ENCODE assay signal across 17 cellular contexts in genomic region chr18:32135595-32135994, GRCh38. TPM values are rescaled to one million over a fixed set of nuclear protein-coding genes. Genes with fewer than 3 reads are reported as not detected.
DNase-seq lines count a peak whose midpoint lies in the region; ATAC-seq and TF ChIP-seq lines count a peak whose summit lies in the region.
"Had no signal": no experiment of that assay in that cellular context is flagged by ENCODE, and none has a peak within 500 bp of the region (broad histone marks: within the 10 kb centered on the region; RNA-seq: fewer than 3 reads in every experiment).

No MANE protein-coding gene starts in this region.

- H3K9me3 Mint-ChIP-seq in CD4-positive, CD25-positive, alpha-beta regulatory T cell = peaks cover 0 to 1% (median 0%) of the 10 kb centered on the region in 7 donors
- H3K9me3 Mint-ChIP-seq in CD4-positive, alpha-beta T cell = no peaks in the 10 kb centered on the region
- H3K9me3 Mint-ChIP-seq in activated B cell treated with CpG ODN at 0.5 μM for 24 hours = no peaks in the 10 kb centered on the region
- H3K9me3 Mint-ChIP-seq in activated CD4-positive, alpha-beta memory T cell treated with anti-CD3 and anti-CD28 coated beads, Interleukin-2, amount 10 ng/mL, durations not matched to agents 7 days and 5 days = no peaks in the 10 kb centered on the region

- peaks cover 9 to 16% (median 12%) of the 10 kb centered on the region in 4 donors for H3K4me1 Mint-ChIP-seq in CD4-positive, CD25-positive, alpha-beta regulatory T cell
- H3K4me1 Mint-ChIP-seq in CD4-positive, alpha-beta T cell (ENCODE audit: low read depth) = peaks cover 18% of the 10 kb centered on the region
- H3K4me1 Mint-ChIP-seq in activated B cell treated with CpG ODN at 0.5 μM for 24 hours = no peaks in the 10 kb centered on the region
- peaks cover 3% of the 10 kb centered on the region for H3K4me1 Mint-ChIP-seq in activated CD4-positive, alpha-beta memory T cell treated with anti-CD3 and anti-CD28 coated beads, Interleukin-2, amount 10 ng/mL, durations not matched to agents 7 days and 5 days
- H3K4me1 Mint-ChIP-seq: CD14-positive monocyte, GM23338 had no signal

- no peak overlapping the region for H3K27ac ChIP-seq in CD4-positive, CD25-positive, alpha-beta regulatory T cell (ENCODE audit: insufficient read depth, low read length, poor library complexity, severe bottlenecking)
- no peak overlapping the region for H3K27ac ChIP-seq in CD4-positive, alpha-beta T cell (ENCODE audit: low read depth, low read length)
- H3K27ac ChIP-seq: A549 had no signal

- H3K27me3 Mint-ChIP-seq in CD4-positive, CD25-positive, alpha-beta regulatory T cell = no peaks in the 10 kb centered on the region
- H3K27me3 Mint-ChIP-seq in CD4-positive, alpha-beta T cell = no peaks in the 10 kb centered on the region
- no peaks in the 10 kb centered on the region for H3K27me3 Mint-ChIP-seq in activated B cell treated with CpG ODN at 0.5 μM for 24 hours
- H3K27me3 Mint-ChIP-seq in activated CD4-positive, alpha-beta memory T cell treated with anti-CD3 and anti-CD28 coated beads, Interleukin-2, amount 10 ng/mL, durations not matched to agents 7 days and 5 days = no peaks in the 10 kb centered on the region

- H3K36me3 Mint-ChIP-seq in CD4-positive, CD25-positive, alpha-beta regulatory T cell = peaks cover 4% of the 10 kb centered on the region
- H3K36me3 Mint-ChIP-seq in CD4-positive, alpha-beta T cell (ENCODE audit: low read depth) = peaks cover 43% of the 10 kb centered on the region
- peaks cover 28% of the 10 kb centered on the region for H3K36me3 Mint-ChIP-seq in activated B cell treated with CpG ODN at 0.5 μM for 24 hours (ENCODE audit: low read depth)
- peaks cover 14% of the 10 kb centered on the region for H3K36me3 Mint-ChIP-seq in activated CD4-positive, alpha-beta memory T cell treated with anti-CD3 and anti-CD28 coated beads, Interleukin-2, amount 10 ng/mL, durations not matched to agents 7 days and 5 days (ENCODE audit: low read depth)

- peak overlapping the region in 2 of 3 donors; percentile 31 for H3K27ac Mint-ChIP-seq in CD4-positive, CD25-positive, alpha-beta regulatory T cell
- peak overlapping the region; percentile 19 for H3K27ac Mint-ChIP-seq in CD4-positive, alpha-beta T cell
- H3K27ac Mint-ChIP-seq in activated B cell treated with CpG ODN at 0.5 μM for 24 hours = peak overlapping the region; percentile 18
- H3K27ac Mint-ChIP-seq in activated CD4-positive, alpha-beta memory T cell treated with anti-CD3 and anti-CD28 coated beads, Interleukin-2, amount 10 ng/mL, durations not matched to agents 7 days and 5 days = no peak overlapping the region
- H3K27ac Mint-ChIP-seq: CD14-positive monocyte, GM23338 had no signal

- intact Hi-C loops in CD4-positive, alpha-beta T cell (cut with DNase I, micrococcal nuclease) = no loop called here
- intact Hi-C loops in activated B cell treated with CpG ODN at 0.5 μM for 24 hours (cut with micrococcal nuclease) = no loop called here
- intact Hi-C loops in mucosa of descending colon (cut with DNase I, micrococcal nuclease) = no loop called here

- no peaks in the 10 kb centered on the region for H3K9me3 ChIP-seq in CD4-positive, CD25-positive, alpha-beta regulatory T cell (ENCODE audit: control insufficient read depth in 2 of 2, low read length in 2 of 2)
- no peaks in the 10 kb centered on the region for H3K9me3 ChIP-seq in CD4-positive, alpha-beta T cell (ENCODE audit: control insufficient read depth, low read length)
- H3K9me3 ChIP-seq in mucosa of descending colon = no peaks in the 10 kb centered on the region
- H3K9me3 ChIP-seq: A549 had no signal

- peaks cover 12% of the 10 kb centered on the region for H3K36me3 ChIP-seq in CD4-positive, CD25-positive, alpha-beta regulatory T cell (ENCODE audit: control insufficient read depth, insufficient read depth, low read length)
- H3K36me3 ChIP-seq in mucosa of descending colon (ENCODE audit: low read depth) = no peaks in the 10 kb centered on the region

- CTCF ChIA-PET in CD4-positive, alpha-beta T cell (lab: Charles Lee) = interaction anchor here (0.8 kb wide), 1 partner anchor 78 kb away, joined by 3 read pairs; no protein-coding TSS in a partner anchor
- CTCF ChIA-PET in activated B cell treated with CpG ODN at 0.5 μM for 24 hours (lab: Charles Lee) = no interaction called here
- CTCF ChIA-PET in activated CD4-positive, alpha-beta memory T cell treated with anti-CD3 and anti-CD28 coated beads, Interleukin-2, amount 10 ng/mL, durations not matched to agents 7 days and 5 days (lab: Charles Lee) = interaction anchor here (0.6 to 0.8 kb wide), 3 partner anchors 10 to 22 kb away, joined by 3 to 6 read pairs (median 4); no protein-coding TSS in a partner anchor

- TF ChIP-seq CTCF in CD4-positive, alpha-beta T cell (IDR thresholded peaks at IDR 0.05) = no peak
- no peak for TF ChIP-seq CTCF in activated B cell treated with CpG ODN at 0.5 μM for 24 hours (IDR thresholded peaks at IDR 0.05)
- TF ChIP-seq CTCF in mucosa of descending colon (IDR thresholded peaks at IDR 0.05) = no peak

- no peak for ATAC-seq in CD4-positive, CD25-positive, alpha-beta regulatory T cell (ENCODE audit: low read depth in 2 of 2)
- no peak for ATAC-seq in CD4-positive, alpha-beta T cell (ENCODE audit: poor library complexity)
- ATAC-seq in activated B cell treated with CpG ODN at 0.5 μM for 24 hours (ENCODE audit: low read depth) = no peak
- ATAC-seq in mucosa of descending colon = peak; percentile 83
- ATAC-seq: A549, GM23338 had no signal

- POLR2A ChIA-PET in CD4-positive, alpha-beta T cell (lab: Charles Lee) = interaction anchor here (1.5 kb wide), 1 partner anchor 192 kb away, joined by 3 read pairs; the partner anchor contains the start of gene TRAPPC8
- POLR2A ChIA-PET in activated B cell treated with CpG ODN at 0.5 μM for 24 hours (lab: Charles Lee) = no interaction called here
- POLR2A ChIA-PET in activated CD4-positive, alpha-beta memory T cell treated with anti-CD3 and anti-CD28 coated beads, Interleukin-2, amount 10 ng/mL, durations not matched to agents 7 days and 5 days (lab: Charles Lee) = no interaction called here

- no peak for DNase-seq in CD4-positive, CD25-positive, alpha-beta regulatory T cell
- no peak for DNase-seq in CD4-positive, alpha-beta T cell
- DNase-seq in activated B cell treated with CpG ODN at 0.5 μM for 24 hours = no peak
- DNase-seq in mucosa of descending colon = no peak
- no peak for DNase-seq in foreskin melanocyte
- no peak for DNase-seq in inferior parietal cortex (ENCODE audit: extremely low spot score)
- DNase-seq in activated CD4-positive, alpha-beta memory T cell treated with anti-CD3 and anti-CD28 coated beads, Interleukin-2, amount 10 ng/mL, durations not matched to agents 7 days and 5 days = no peak
- no peak for DNase-seq in SHP77 treated with DMSO at 0.1 percent for 48 hours (lab: John Stamatoyannopoulos, UW)
- DNase-seq: DMS 273 treated with DMSO at 0.1 percent for 48 hours, DMS79 treated with DMSO at 0.1 percent for 48 hours, EL, H7 had no signal

- H3K4me3 ChIP-seq in CD4-positive, CD25-positive, alpha-beta regulatory T cell (ENCODE audit: low read depth, low read length) = no peak overlapping the region
- no peak overlapping the region for H3K4me3 ChIP-seq in mucosa of descending colon
- H3K4me3 ChIP-seq: A549, GM23338 had no signal

- no peaks in the 10 kb centered on the region for H3K27me3 ChIP-seq in CD4-positive, CD25-positive, alpha-beta regulatory T cell (ENCODE audit: control insufficient read depth, insufficient read depth, low read length)
- no peaks in the 10 kb centered on the region for H3K27me3 ChIP-seq in CD4-positive, alpha-beta T cell (ENCODE audit: control insufficient read depth, insufficient read depth, low read length)

- no peaks in the 10 kb centered on the region for H3K4me1 ChIP-seq in CD4-positive, CD25-positive, alpha-beta regulatory T cell (ENCODE audit: control insufficient read depth, insufficient read depth, low read length, poor library complexity, severe bottlenecking)
- no peaks in the 10 kb centered on the region for H3K4me1 ChIP-seq in mucosa of descending colon (ENCODE audit: low read depth)
- H3K4me1 ChIP-seq: A549 had no signal

- no peak overlapping the region for H3K4me3 Mint-ChIP-seq in CD4-positive, CD25-positive, alpha-beta regulatory T cell
- no peak overlapping the region for H3K4me3 Mint-ChIP-seq in CD4-positive, alpha-beta T cell
- H3K4me3 Mint-ChIP-seq in activated B cell treated with CpG ODN at 0.5 μM for 24 hours = no peak overlapping the region
- H3K4me3 Mint-ChIP-seq in activated CD4-positive, alpha-beta memory T cell treated with anti-CD3 and anti-CD28 coated beads, Interleukin-2, amount 10 ng/mL, durations not matched to agents 7 days and 5 days = no peak overlapping the region
- H3K4me3 Mint-ChIP-seq: CD14-positive monocyte, GM23338 had no signal

RNA-seq across cellular contexts. Expression of gene RNF138, which starts 43.9 kb away (rescaled TPM):
- total RNA-seq in CD4-positive, CD25-positive, alpha-beta regulatory T cell = 94.8 TPM
- 10 to 100 TPM; 62.1 to 92.9 (median 86.2) TPM for polyA plus RNA-seq in CD4-positive, CD25-positive, alpha-beta regulatory T cell
- 100 to 1,000 TPM; 177 to 184 TPM for total RNA-seq in CD4-positive, alpha-beta T cell
- total RNA-seq in activated B cell treated with CpG ODN at 0.5 μM for 24 hours = 55.2 and 66.4 TPM in 2 replicates
- 10 to 100 TPM; 37.3 to 74.3 (median 45.7) TPM for total RNA-seq in mucosa of descending colon
- total RNA-seq in activated CD4-positive, alpha-beta memory T cell treated with anti-CD3 and anti-CD28 coated beads, Interleukin-2, amount 10 ng/mL, durations not matched to agents 7 days and 5 days = 10 to 100 TPM; 64.6 to 67.0 TPM

RNA-seq across cellular contexts. Expression of gene MEP1B, which starts 54.2 kb away (rescaled TPM):
- 0.42 TPM for total RNA-seq in CD4-positive, CD25-positive, alpha-beta regulatory T cell
- not detected for polyA plus RNA-seq in CD4-positive, CD25-positive, alpha-beta regulatory T cell
- total RNA-seq in CD4-positive, alpha-beta T cell = not detected
- total RNA-seq in activated B cell treated with CpG ODN at 0.5 μM for 24 hours = 0.09 TPM in 1 of 2 replicates, not detected in the other
- total RNA-seq in mucosa of descending colon = 10 to 100 TPM in 1 of 3 donors, 1 to 10 TPM in 2; 5.9 to 11.6 (median 6.9) TPM
- total RNA-seq in activated CD4-positive, alpha-beta memory T cell treated with anti-CD3 and anti-CD28 coated beads, Interleukin-2, amount 10 ng/mL, durations not matched to agents 7 days and 5 days = under 1 TPM in 1 of 2 experiments, not detected in 1; 0.13 TPM
- total RNA-seq: GM23338, H7 had no signal
- polyA plus RNA-seq: AG04450, BJ, CD14-positive monocyte, GM23338 had no signal
